In the genomic region with DNA sequence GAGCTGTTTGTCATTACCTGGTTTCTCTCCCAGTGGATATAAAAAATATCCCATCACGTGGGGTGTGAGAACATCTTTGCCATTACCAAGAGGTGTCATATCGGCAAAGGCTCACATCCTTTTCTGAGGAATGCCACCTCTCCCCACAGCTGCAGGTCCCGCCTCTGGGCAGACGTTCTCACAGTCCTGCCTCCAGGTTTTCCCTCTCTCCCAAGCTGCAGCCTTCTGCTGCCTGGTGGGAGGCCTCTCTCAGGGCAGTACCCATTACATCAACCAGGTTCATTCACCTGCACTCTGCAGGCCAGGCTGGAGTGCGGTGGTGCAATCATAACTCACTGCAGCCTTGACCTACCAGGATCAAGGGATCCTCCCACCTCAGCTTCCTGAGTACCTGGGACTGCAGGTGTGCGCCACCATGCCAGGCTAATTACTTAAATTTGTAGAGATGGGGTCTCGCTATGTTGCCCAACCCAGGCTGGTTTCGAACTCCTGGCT, we compare ENCODE assay signal across 2 cellular contexts.
TF ChIP-seq lines count a peak whose summit lies in the region.

No MANE protein-coding gene starts in this region.

TF ChIP-seq in A549, 52 proteins besides CTCF, POLR2A, EP300 and RAD21:
- no peak for TF ChIP-seq HEYL (CRISPR knock-in tag; IDR thresholded peaks at IDR 0.05)
- TF ChIP-seq MYC (IDR thresholded peaks at IDR 0.05; ENCODE audit: borderline replicate concordance, low read length): no peak
- TF ChIP-seq ELK1 (IDR thresholded peaks at IDR 0.05; ENCODE audit: low read depth, low read length): no peak
- no peak for TF ChIP-seq HMGXB4 (CRISPR knock-in tag; IDR thresholded peaks at IDR 0.05; ENCODE audit: borderline replicate concordance)
- no peak for TF ChIP-seq KDM5A (IDR thresholded peaks at IDR 0.05)
- TF ChIP-seq ATOH8 (CRISPR knock-in tag; IDR thresholded peaks at IDR 0.05; ENCODE audit: low read depth): no peak
- no peak for TF ChIP-seq FOXS1 (CRISPR knock-in tag; IDR thresholded peaks at IDR 0.05)
- TF ChIP-seq FOSL2 (IDR thresholded peaks at IDR 0.05): no peak
- TF ChIP-seq FOSL2 (CRISPR knock-in tag; IDR thresholded peaks at IDR 0.05): no peak
- no peak for TF ChIP-seq CBX8 (IDR thresholded peaks at IDR 0.05)
- no peak for TF ChIP-seq BHLHE40 (IDR thresholded peaks at IDR 0.05; ENCODE audit: low read depth, low read length)
- no peak for TF ChIP-seq SMC3 (IDR thresholded peaks at IDR 0.05)
- no peak for TF ChIP-seq SREBF2 (IDR thresholded peaks at IDR 0.05)
- no peak for TF ChIP-seq POLR2AphosphoS2 (conservative IDR thresholded peaks at IDR 0.05; ENCODE audit: low read length)
- TF ChIP-seq, protein P1, sequence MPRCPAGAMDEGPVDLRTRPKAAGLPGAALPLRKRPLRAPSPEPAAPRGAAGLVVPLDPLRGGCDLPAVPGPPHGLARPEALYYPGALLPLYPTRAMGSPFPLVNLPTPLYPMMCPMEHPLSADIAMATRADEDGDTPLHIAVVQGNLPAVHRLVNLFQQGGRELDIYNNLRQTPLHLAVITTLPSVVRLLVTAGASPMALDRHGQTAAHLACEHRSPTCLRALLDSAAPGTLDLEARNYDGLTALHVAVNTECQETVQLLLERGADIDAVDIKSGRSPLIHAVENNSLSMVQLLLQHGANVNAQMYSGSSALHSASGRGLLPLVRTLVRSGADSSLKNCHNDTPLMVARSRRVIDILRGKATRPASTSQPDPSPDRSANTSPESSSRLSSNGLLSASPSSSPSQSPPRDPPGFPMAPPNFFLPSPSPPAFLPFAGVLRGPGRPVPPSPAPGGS (IDR thresholded peaks at IDR 0.05): no peak
- no peak for TF ChIP-seq HOXB5 (CRISPR knock-in tag; IDR thresholded peaks at IDR 0.05)
- no peak for TF ChIP-seq ESRRA (IDR thresholded peaks at IDR 0.05; ENCODE audit: borderline replicate concordance, low read length)
- TF ChIP-seq, protein P2, sequence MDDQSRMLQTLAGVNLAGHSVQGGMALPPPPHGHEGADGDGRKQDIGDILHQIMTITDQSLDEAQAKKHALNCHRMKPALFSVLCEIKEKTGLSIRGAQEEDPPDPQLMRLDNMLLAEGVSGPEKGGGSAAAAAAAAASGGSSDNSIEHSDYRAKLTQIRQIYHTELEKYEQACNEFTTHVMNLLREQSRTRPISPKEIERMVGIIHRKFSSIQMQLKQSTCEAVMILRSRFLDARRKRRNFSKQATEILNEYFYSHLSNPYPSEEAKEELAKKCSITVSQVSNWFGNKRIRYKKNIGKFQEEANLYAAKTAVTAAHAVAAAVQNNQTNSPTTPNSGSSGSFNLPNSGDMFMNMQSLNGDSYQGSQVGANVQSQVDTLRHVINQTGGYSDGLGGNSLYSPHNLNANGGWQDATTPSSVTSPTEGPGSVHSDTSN (IDR thresholded peaks at IDR 0.05): no peak
- TF ChIP-seq NFE2L2 (conservative IDR thresholded peaks at IDR 0.05; ENCODE audit: low read length): no peak
- no peak for TF ChIP-seq HOXB13 (CRISPR knock-in tag; IDR thresholded peaks at IDR 0.05; ENCODE audit: low read depth)

TF ChIP-seq in GM23338, 12 proteins besides CTCF, POLR2A, EP300 and RAD21 (continued from another document):
- TF ChIP-seq POLR2AphosphoS5 (IDR thresholded peaks at IDR 0.05; ENCODE audit: low read depth): no peak
- TF ChIP-seq CREB1 (CRISPR knock-in tag; IDR thresholded peaks at IDR 0.05; ENCODE audit: low read depth): no peak
- no peak for TF ChIP-seq JUNB (IDR thresholded peaks at IDR 0.05; ENCODE audit: unreplicated experiment)
- TF ChIP-seq STAT1 (IDR thresholded peaks at IDR 0.05; ENCODE audit: unreplicated experiment): no peak
- no peak for TF ChIP-seq ZNF114 (CRISPR knock-in tag; IDR thresholded peaks at IDR 0.05)
- TF ChIP-seq, protein P3, sequence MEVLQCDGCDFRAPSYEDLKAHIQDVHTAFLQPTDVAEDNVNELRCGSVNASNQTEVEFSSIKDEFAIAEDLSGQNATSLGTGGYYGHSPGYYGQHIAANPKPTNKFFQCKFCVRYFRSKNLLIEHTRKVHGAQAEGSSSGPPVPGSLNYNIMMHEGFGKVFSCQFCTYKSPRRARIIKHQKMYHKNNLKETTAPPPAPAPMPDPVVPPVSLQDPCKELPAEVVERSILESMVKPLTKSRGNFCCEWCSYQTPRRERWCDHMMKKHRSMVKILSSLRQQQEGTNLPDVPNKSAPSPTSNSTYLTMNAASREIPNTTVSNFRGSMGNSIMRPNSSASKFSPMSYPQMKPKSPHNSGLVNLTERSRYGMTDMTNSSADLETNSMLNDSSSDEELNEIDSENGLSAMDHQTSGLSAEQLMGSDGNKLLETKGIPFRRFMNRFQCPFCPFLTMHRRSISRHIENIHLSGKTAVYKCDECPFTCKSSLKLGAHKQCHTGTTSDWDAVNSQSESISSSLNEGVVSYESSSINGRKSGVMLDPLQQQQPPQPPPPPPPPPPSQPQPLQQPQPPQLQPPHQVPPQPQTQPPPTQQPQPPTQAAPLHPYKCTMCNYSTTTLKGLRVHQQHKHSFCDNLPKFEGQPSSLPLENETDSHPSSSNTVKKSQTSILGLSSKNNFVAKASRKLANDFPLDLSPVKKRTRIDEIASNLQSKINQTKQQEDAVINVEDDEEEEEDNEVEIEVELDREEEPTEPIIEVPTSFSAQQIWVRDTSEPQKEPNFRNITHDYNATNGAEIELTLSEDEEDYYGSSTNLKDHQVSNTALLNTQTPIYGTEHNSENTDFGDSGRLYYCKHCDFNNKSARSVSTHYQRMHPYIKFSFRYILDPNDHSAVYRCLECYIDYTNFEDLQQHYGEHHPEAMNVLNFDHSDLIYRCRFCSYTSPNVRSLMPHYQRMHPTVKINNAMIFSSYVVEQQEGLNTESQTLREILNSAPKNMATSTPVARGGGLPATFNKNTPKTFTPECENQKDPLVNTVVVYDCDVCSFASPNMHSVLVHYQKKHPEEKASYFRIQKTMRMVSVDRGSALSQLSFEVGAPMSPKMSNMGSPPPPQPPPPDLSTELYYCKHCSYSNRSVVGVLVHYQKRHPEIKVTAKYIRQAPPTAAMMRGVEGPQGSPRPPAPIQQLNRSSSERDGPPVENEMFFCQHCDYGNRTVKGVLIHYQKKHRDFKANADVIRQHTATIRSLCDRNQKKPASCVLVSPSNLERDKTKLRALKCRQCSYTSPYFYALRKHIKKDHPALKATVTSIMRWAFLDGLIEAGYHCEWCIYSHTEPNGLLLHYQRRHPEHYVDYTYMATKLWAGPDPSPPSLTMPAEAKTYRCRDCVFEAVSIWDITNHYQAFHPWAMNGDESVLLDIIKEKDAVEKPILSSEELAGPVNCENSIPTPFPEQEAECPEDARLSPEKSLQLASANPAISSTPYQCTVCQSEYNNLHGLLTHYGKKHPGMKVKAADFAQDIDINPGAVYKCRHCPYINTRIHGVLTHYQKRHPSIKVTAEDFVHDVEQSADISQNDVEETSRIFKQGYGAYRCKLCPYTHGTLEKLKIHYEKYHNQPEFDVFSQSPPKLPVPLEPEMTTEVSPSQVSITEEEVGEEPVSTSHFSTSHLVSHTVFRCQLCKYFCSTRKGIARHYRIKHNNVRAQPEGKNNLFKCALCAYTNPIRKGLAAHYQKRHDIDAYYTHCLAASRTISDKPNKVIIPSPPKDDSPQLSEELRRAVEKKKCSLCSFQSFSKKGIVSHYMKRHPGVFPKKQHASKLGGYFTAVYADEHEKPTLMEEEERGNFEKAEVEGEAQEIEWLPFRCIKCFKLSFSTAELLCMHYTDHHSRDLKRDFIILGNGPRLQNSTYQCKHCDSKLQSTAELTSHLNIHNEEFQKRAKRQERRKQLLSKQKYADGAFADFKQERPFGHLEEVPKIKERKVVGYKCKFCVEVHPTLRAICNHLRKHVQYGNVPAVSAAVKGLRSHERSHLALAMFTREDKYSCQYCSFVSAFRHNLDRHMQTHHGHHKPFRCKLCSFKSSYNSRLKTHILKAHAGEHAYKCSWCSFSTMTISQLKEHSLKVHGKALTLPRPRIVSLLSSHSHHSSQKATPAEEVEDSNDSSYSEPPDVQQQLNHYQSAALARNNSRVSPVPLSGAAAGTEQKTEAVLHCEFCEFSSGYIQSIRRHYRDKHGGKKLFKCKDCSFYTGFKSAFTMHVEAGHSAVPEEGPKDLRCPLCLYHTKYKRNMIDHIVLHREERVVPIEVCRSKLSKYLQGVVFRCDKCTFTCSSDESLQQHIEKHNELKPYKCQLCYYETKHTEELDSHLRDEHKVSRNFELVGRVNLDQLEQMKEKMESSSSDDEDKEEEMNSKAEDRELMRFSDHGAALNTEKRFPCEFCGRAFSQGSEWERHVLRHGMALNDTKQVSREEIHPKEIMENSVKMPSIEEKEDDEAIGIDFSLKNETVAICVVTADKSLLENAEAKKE (CRISPR knock-in tag; IDR thresholded peaks at IDR 0.05): no peak
